Comparison of ENCODE assay signal across 6 cellular contexts in genomic region chr12:56115329-56115728, GRCh38. TPM values are rescaled to one million over a fixed set of nuclear protein-coding genes. Genes with fewer than 3 reads are reported as not detected.
DNase-seq lines count a peak whose midpoint lies in the region; ATAC-seq and TF ChIP-seq lines count a peak whose summit lies in the region.

No MANE protein-coding gene starts in this region.

- peaks cover 15% of the 10 kb centered on the region for H3K4me1 Mint-ChIP-seq in type B pancreatic cell (ENCODE audit: unreplicated experiment)

- no peak overlapping the region for H3K27ac ChIP-seq in cardiac muscle cell
- H3K27ac ChIP-seq in gastroesophageal sphincter = peak overlapping the region in 3 of 4 donors; percentile 79 to 97 (median 95)

- H3K27me3 Mint-ChIP-seq in type B pancreatic cell = peaks cover 4% of the 10 kb centered on the region

- TF ChIP-seq EP300 in gastroesophageal sphincter (IDR thresholded peaks at IDR 0.05) = no peak

- peaks cover 41% of the 10 kb centered on the region for H3K36me3 Mint-ChIP-seq in type B pancreatic cell

- H3K27ac Mint-ChIP-seq in type B pancreatic cell = peak overlapping the region; percentile 98

- 51 to 52% methylated on average over 4 to 10 of the region's 10 CpGs for WGBS in gastroesophageal sphincter (ENCODE audit: low coverage in 1 of 2), 2 donors

- H3K4me1 ChIP-seq in cardiac muscle cell (ENCODE audit: low read depth) = peaks cover 15% of the 10 kb centered on the region
- peaks cover 11 to 31% (median 18%) of the 10 kb centered on the region in 3 donors for H3K4me1 ChIP-seq in gastroesophageal sphincter

- H3K9me3 Mint-ChIP-seq in type B pancreatic cell = no peaks in the 10 kb centered on the region

- H3K36me3 ChIP-seq in cardiac muscle cell (peaks cover 26% of the 10 kb centered on the region), gastroesophageal sphincter (peaks cover 4 to 40% of the 10 kb centered on the region in 2 donors)

- peak overlapping the region; percentile 99 for H3K4me3 Mint-ChIP-seq in type B pancreatic cell

- H3K27me3 ChIP-seq in cardiac muscle cell = no peaks in the 10 kb centered on the region
- no peaks in the 10 kb centered on the region for H3K27me3 ChIP-seq in gastroesophageal sphincter

- DNase-seq in cardiac muscle cell (ENCODE audit: low read depth in 1 of 2, low spot score in 1 of 2) (peak in 1 of 2 donors; percentile 57), Right ventricle myocardium superior (no peak), type B pancreatic cell (ENCODE audit: extremely low spot score, unreplicated experiment) (no peak)

- intact Hi-C loops in Right ventricle myocardium superior (cut with DNase I) = loop anchor here (5.0 kb wide), 1 partner anchor 42 kb away; the partner anchor contains the start of gene MYL6

- H3K4me3 ChIP-seq in cardiac muscle cell = peak overlapping the region; percentile 93
- peak overlapping the region; percentile 81 to 100 for H3K4me3 ChIP-seq in gastroesophageal sphincter

- no peak for TF ChIP-seq CTCF in cardiac muscle cell (IDR thresholded peaks at IDR 0.05; ENCODE audit: low read depth, low read length)
- TF ChIP-seq CTCF in gastroesophageal sphincter (IDR thresholded peaks at IDR 0.05) = no peak
- no peak for TF ChIP-seq CTCF in type B pancreatic cell (conservative IDR thresholded peaks at IDR 0.05)

- H3K9me3 ChIP-seq in cardiac muscle cell (ENCODE audit: low read depth) = no peaks in the 10 kb centered on the region
- H3K9me3 ChIP-seq in gastroesophageal sphincter = no peaks in the 10 kb centered on the region

- TF ChIP-seq POLR2A in gastroesophageal sphincter (IDR thresholded peaks at IDR 0.05) = no peak

- ATAC-seq in Right ventricle myocardium superior (ENCODE audit: poor library complexity) (no peak), gastroesophageal sphincter (no peak), GM18517 (IDR thresholded peaks at IDR 0.05; ENCODE audit: unreplicated experiment) (no peak), HG03565 (IDR thresholded peaks at IDR 0.05; ENCODE audit: unreplicated experiment) (no peak)

RNA-seq across cellular contexts. Expression of gene RPL41, which starts 1.1 kb away (rescaled TPM):
- total RNA-seq in cardiac muscle cell (1,416 and 2,307 TPM in 2 replicates), Right ventricle myocardium superior (1,888 TPM), gastroesophageal sphincter (1,000 to 10,000 TPM; 1,487 to 4,346 (median 2,874) TPM), type B pancreatic cell (ENCODE audit: low replicate concordance) (4,566 and 4,714 TPM in 2 replicates)
- polyA plus RNA-seq in cardiac muscle cell = 2,144 and 2,427 TPM in 2 replicates

RNA-seq across cellular contexts. Expression of gene ZC3H10, which starts 2.7 kb away (rescaled TPM):
- total RNA-seq in cardiac muscle cell = 5.4 and 7.5 TPM in 2 replicates
- 7.2 and 10.6 TPM in 2 replicates for polyA plus RNA-seq in cardiac muscle cell
- 5.8 TPM for total RNA-seq in Right ventricle myocardium superior
- 1 to 10 TPM; 5.0 to 7.4 (median 5.8) TPM for total RNA-seq in gastroesophageal sphincter
- 11.6 and 12.1 TPM in 2 replicates for total RNA-seq in type B pancreatic cell (ENCODE audit: low replicate concordance)

RNA-seq across cellular contexts. Expression of gene PA2G4, which starts 11.0 kb away (rescaled TPM):
- total RNA-seq in cardiac muscle cell (166 and 235 TPM in 2 replicates), Right ventricle myocardium superior (68.0 TPM), gastroesophageal sphincter (100 to 1,000 TPM in 3 of 4 donors, 10 to 100 TPM in 1; 99.4 to 115 (median 110) TPM), type B pancreatic cell (ENCODE audit: low replicate concordance) (115 and 141 TPM in 2 replicates)
- polyA plus RNA-seq in cardiac muscle cell = 132 and 189 TPM in 2 replicates

RNA-seq across cellular contexts. Expression of gene ESYT1, which starts 12.7 kb away (rescaled TPM):
- 103 and 107 TPM in 2 replicates for total RNA-seq in cardiac muscle cell
- 52.0 and 70.6 TPM in 2 replicates for polyA plus RNA-seq in cardiac muscle cell
- 27.0 TPM for total RNA-seq in Right ventricle myocardium superior
- 100 to 1,000 TPM; 128 to 234 (median 167) TPM for total RNA-seq in gastroesophageal sphincter
- total RNA-seq in type B pancreatic cell (ENCODE audit: low replicate concordance) = 81.4 and 96.3 TPM in 2 replicates

RNA-seq across cellular contexts. Expression of gene ERBB3, which starts 35.4 kb away (rescaled TPM):
- total RNA-seq in cardiac muscle cell (22.0 and 26.6 TPM in 2 replicates), Right ventricle myocardium superior (4.8 TPM), gastroesophageal sphincter (10 to 100 TPM; 17.3 to 41.1 (median 22.3) TPM), type B pancreatic cell (ENCODE audit: low replicate concordance) (76.5 and 176 TPM in 2 replicates)
- 10.5 and 21.0 TPM in 2 replicates for polyA plus RNA-seq in cardiac muscle cell
